ENCODE assay signal across 14 cellular contexts in the genomic region with DNA sequence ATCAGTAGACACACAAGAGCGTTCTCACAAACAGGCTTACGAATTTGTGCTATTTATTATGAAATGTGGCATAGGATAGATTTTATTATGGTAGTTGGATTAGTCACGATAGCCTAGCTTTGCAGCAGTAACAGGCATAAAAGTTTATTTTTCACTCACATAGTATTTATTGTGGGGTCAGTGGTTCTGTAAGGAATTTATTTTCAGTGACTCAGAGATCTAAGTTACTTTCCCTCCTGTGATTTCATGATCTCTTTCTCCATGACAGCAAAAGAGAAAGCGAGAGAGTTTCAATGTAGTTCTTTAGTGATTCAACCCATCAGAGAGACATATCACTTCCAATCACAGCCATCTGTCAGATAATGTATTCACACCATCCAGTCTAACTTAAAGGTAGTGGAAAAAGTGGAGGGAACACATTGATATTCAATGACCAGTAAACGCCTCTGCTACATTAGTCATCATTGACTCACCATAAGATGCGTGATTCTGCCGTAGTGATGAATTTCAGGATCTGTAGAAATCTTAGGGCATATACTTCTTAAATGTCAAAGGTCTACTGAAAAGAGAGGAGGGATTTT.
A peak's percentile ranks its signal among the peaks of the same experiment; 100 is the strongest.
DNase-seq lines count a peak whose midpoint lies in the region; ATAC-seq, FAIRE-seq and TF ChIP-seq lines count a peak whose summit lies in the region.
"Had no signal": no experiment of that assay in that cellular context is flagged by ENCODE, and none has a peak within 500 bp of the region (broad histone marks: within the 10 kb centered on the region; RNA-seq: fewer than 3 reads in every experiment).

No MANE protein-coding gene starts in this region.

- in situ Hi-C loops in gastrocnemius medialis (cut with MboI; ENCODE audit: low sequenced_read_pairs in 4 of 4): no loop called here

- no peaks in the 10 kb centered on the region for H3K27me3 ChIP-seq in ACC112 (ENCODE audit: insufficient read depth, low read length)
- H3K27me3 ChIP-seq in gastrocnemius medialis: no peaks in the 10 kb centered on the region
- no peaks in the 10 kb centered on the region for H3K27me3 ChIP-seq in heart right ventricle

- 95 to 96% methylated on average over 7 of the region's 7 CpGs for WGBS in heart right ventricle, 2 donors

- FAIRE-seq in H54 (lab: Jason Lieb, UNC): peak; percentile 93
- FAIRE-seq: D721Med had no signal

- intact Hi-C loops in gastrocnemius medialis (cut with DNase I; ENCODE audit: low total_unique reads) (no loop called here), heart right ventricle (cut with DNase I) (loop anchor here in 1 of 10 donors (5.0 kb wide), 1 partner anchor 1853 kb away; no protein-coding TSS in a partner anchor)

- H3K4me1 ChIP-seq in ACC112 (ENCODE audit: control insufficient read depth, insufficient read depth, low read length, unreplicated experiment) (peaks cover 29% of the 10 kb centered on the region), gastrocnemius medialis (no peaks in the 10 kb centered on the region), heart right ventricle (peaks cover 0 to 6% (median 0%) of the 10 kb centered on the region in 9 donors)

- H3K9me3 ChIP-seq in gastrocnemius medialis (no peaks in the 10 kb centered on the region), heart right ventricle (no peaks in the 10 kb centered on the region)

- TF ChIP-seq CTCF in gastrocnemius medialis (IDR thresholded peaks at IDR 0.05 in 4 of 5, conservative IDR thresholded peaks at IDR 0.05 in 1 of 5) (no peak), heart right ventricle (IDR thresholded peaks at IDR 0.05) (no peak)

- no peak for ATAC-seq in gastrocnemius medialis
- no peak for ATAC-seq in heart right ventricle
- ATAC-seq: GM23338 had no signal

- no peaks in the 10 kb centered on the region for H3K79me2 ChIP-seq in ACC112 (ENCODE audit: control insufficient read depth, insufficient read depth, low read length, unreplicated experiment)

- H2AFZ ChIP-seq in ACC112 (ENCODE audit: low read length, unreplicated experiment): peak overlapping the region; percentile 96
- H2AFZ ChIP-seq: GM23338 had no signal

- peak overlapping the region; percentile 99 for H3K27ac ChIP-seq in ACC112 (ENCODE audit: low read depth, low read length)
- H3K27ac ChIP-seq in gastrocnemius medialis: no peak overlapping the region
- H3K27ac ChIP-seq in heart right ventricle: no peak overlapping the region

- H3K36me3 ChIP-seq in ACC112 (ENCODE audit: insufficient read depth, low read length) (no peaks in the 10 kb centered on the region), gastrocnemius medialis (no peaks in the 10 kb centered on the region), heart right ventricle (no peaks in the 10 kb centered on the region)

- TF ChIP-seq POLR2A in H54 (IDR thresholded peaks at IDR 0.05; ENCODE audit: low read depth, low read length) (no peak), gastrocnemius medialis (IDR thresholded peaks at IDR 0.05) (no peak)

- DNase-seq in H54 (ENCODE audit: insufficient read length, low spot score): peak; percentile 28
- peak; percentile 93 for DNase-seq in amniotic epithelial cell (ENCODE audit: low read depth)
- DNase-seq in hepatic stellate cell (ENCODE audit: low spot score): peak; percentile 39
- DNase-seq in 8988T: no peak
- no peak for DNase-seq in inferior parietal cortex (ENCODE audit: extremely low spot score)
- DNase-seq in gastrocnemius medialis: no peak
- DNase-seq in heart right ventricle: no peak
- DNase-seq: activated CD4-positive, alpha-beta T cell treated with anti-CD3 and anti-CD28 coated beads for 4 hours; aorta; NCI-H1694; Right ventricle myocardium superior had no signal

- H3K4me3 ChIP-seq in ACC112 (ENCODE audit: low read depth, low read length): peak overlapping the region; percentile 55
- H3K4me3 ChIP-seq in gastrocnemius medialis: no peak overlapping the region
- H3K4me3 ChIP-seq in heart right ventricle: no peak overlapping the region
- H3K4me3 ChIP-seq: GM23338 had no signal

Comparison
In these comparisons a context has a peak if more than half of its experiments do, and no peak if none do; other contexts are left out.
1. DNase-seq: peak in H54 (single experiment), amniotic epithelial cell (single experiment) and hepatic stellate cell (single experiment); none in 8988T (single experiment), inferior parietal cortex (single experiment), gastrocnemius medialis (0 of 2) and heart right ventricle (0 of 2).